ENCODE assay signal across 28 cellular contexts in the genomic region with DNA sequence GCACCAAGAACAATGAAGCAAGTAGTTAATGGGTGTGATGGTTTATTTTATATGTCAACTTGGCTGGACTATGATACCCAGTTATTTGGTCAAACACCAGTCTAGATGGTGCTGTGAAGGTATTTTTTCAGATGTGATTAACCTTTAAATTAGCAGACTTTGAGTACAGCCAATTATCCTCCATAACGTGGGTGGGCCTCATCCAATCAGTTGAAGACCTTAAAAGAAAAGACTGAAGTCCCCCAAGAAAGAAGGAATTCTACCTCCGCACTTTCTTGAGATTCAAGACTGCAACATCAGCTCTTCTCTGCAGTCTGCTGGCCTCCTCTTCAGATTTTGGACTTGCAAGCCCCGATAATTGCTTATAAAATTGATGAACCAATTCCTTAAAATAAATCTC.
"Had no signal": no experiment of that assay in that cellular context is flagged by ENCODE, and none has a peak within 500 bp of the region (broad histone marks: within the 10 kb centered on the region; RNA-seq: fewer than 3 reads in every experiment).

No MANE protein-coding gene starts in this region.

- H3K9me3 Mint-ChIP-seq: stimulated activated naive CD8-positive, alpha-beta T cell treated with anti-CD3 and anti-CD28 coated beads, Interleukin-15, Interleukin-2, amounts not matched to agents 100 ng/mL and 50 ng/mL, for 24 hours; type B pancreatic cell had no signal

- H3K27ac ChIP-seq: stomach, suprapubic skin, testis, thoracic aorta, thyroid gland, tibial artery, tibial nerve, transverse colon, upper lobe of left lung, upper lobe of right lung, uterus, vagina had no signal

- H3K4me3 ChIP-seq: stomach, suprapubic skin, testis, thoracic aorta, thyroid gland, tibial artery, tibial nerve, transverse colon, upper lobe of left lung, upper lobe of right lung, uterus, vagina had no signal

- H3K27ac Mint-ChIP-seq: stimulated activated effector memory CD8-positive, alpha-beta T cell treated with anti-CD3 and anti-CD28 coated beads, Interleukin-12 subunit alpha, Interleukin-12 subunit beta, amount 100 ng/mL, for 72 hours; stimulated activated memory B cell treated with anti-CD40 and anti-IgM and Interleukin-4, amounts not matched to agents 10 μg/mL and 1 μg/mL and 100 μg/mL, for 72 hours; stimulated activated naive B cell treated with anti-CD40 and anti-IgM and Interleukin-4, amounts not matched to agents 10 μg/mL and 1 μg/mL and 100 μg/mL, for 72 hours; stimulated activated naive CD8-positive, alpha-beta T cell treated with anti-CD3 and anti-CD28 coated beads, Interleukin-15, amount 100 ng/mL, for 72 hours; stimulated activated naive CD8-positive, alpha-beta T cell treated with anti-CD3 and anti-CD28 coated beads, Interleukin-15, Interleukin-2, amounts not matched to agents 100 ng/mL and 50 ng/mL, for 24 hours; type B pancreatic cell had no signal

- ATAC-seq: stimulated activated effector memory CD8-positive, alpha-beta T cell treated with anti-CD3 and anti-CD28 coated beads, Interleukin-12 subunit alpha, Interleukin-12 subunit beta, amount 100 ng/mL, for 72 hours; stimulated activated memory B cell treated with anti-CD40 and anti-IgM and Interleukin-4, amounts not matched to agents 10 μg/mL and 1 μg/mL and 100 μg/mL, for 72 hours; stimulated activated naive B cell treated with anti-CD40 and anti-IgM and Interleukin-4, amounts not matched to agents 10 μg/mL and 1 μg/mL and 100 μg/mL, for 72 hours; stimulated activated naive CD8-positive, alpha-beta T cell treated with anti-CD3 and anti-CD28 coated beads, Interleukin-15, amount 100 ng/mL, for 72 hours; upper lobe of right lung had no signal

- H3K4me1 Mint-ChIP-seq: stimulated activated effector memory CD8-positive, alpha-beta T cell treated with anti-CD3 and anti-CD28 coated beads, Interleukin-12 subunit alpha, Interleukin-12 subunit beta, amount 100 ng/mL, for 72 hours; stimulated activated memory B cell treated with anti-CD40 and anti-IgM and Interleukin-4, amounts not matched to agents 10 μg/mL and 1 μg/mL and 100 μg/mL, for 72 hours; stimulated activated naive B cell treated with anti-CD40 and anti-IgM and Interleukin-4, amounts not matched to agents 10 μg/mL and 1 μg/mL and 100 μg/mL, for 72 hours; stimulated activated naive CD8-positive, alpha-beta T cell treated with anti-CD3 and anti-CD28 coated beads, Interleukin-15, amount 100 ng/mL, for 72 hours had no signal

- H3K27me3 Mint-ChIP-seq: stimulated activated memory B cell treated with anti-CD40 and anti-IgM and Interleukin-4, amounts not matched to agents 10 μg/mL and 1 μg/mL and 100 μg/mL, for 72 hours; stimulated activated naive CD8-positive, alpha-beta T cell treated with anti-CD3 and anti-CD28 coated beads, Interleukin-15, amount 100 ng/mL, for 72 hours had no signal

- H3K4me1 ChIP-seq: stomach, suprapubic skin, testis, thyroid gland, tibial artery, tibial nerve, transverse colon, upper lobe of left lung, upper lobe of right lung, uterus, vagina had no signal

- H3K9me3 ChIP-seq: suprapubic skin, testis, thoracic aorta, thyroid gland, tibial artery, transverse colon, upper lobe of left lung, upper lobe of right lung, uterus, vagina had no signal

- DNase-seq: stimulated activated CD4-positive, alpha-beta T cell treated with anti-CD3 and anti-CD28 coated beads, Interleukin-2, amount 100 ng/mL, for 48 hours; stimulated activated CD4-positive, alpha-beta T cell treated with anti-CD3 and anti-CD28 coated beads, Interleukin-4, amount 100 ng/mL, for 1 hour; stimulated activated CD4-positive, alpha-beta T cell treated with anti-CD3 and anti-CD28 coated beads, Interleukin-4, amount 100 ng/mL, for 24 hours; stimulated activated CD4-positive, alpha-beta T cell treated with anti-CD3 and anti-CD28 coated beads, Interleukin-4, amount 100 ng/mL, for 4 hours; stimulated activated CD8-positive, alpha-beta memory T cell treated with anti-CD3 and anti-CD28 coated beads, Interleukin-4, amount 100 ng/mL, for 48 hours; stimulated activated naive B cell treated with anti-CD40 and anti-IgM and Interleukin-4, amounts not matched to agents 10 μg/mL and 1 μg/mL and 100 μg/mL, for 72 hours; stimulated activated naive CD4-positive, alpha-beta T cell; stimulated activated naive CD4-positive, alpha-beta T cell treated with Interleukin-2 at 50 U/mL for 16 hours; stimulated activated naive CD8-positive, alpha-beta T cell treated with anti-CD3 and anti-CD28 coated beads, Interleukin-15, amount 100 ng/mL, for 72 hours; stimulated activated naive CD8-positive, alpha-beta T cell treated with anti-CD3 and anti-CD28 coated beads, Interleukin-15, Interleukin-2, amounts not matched to agents 100 U/mL and 50 U/mL, for 24 hours; stomach; substantia nigra; testis; thyroid gland; tibial artery; transverse colon; trophoblast cell; upper lobe of right lung; uterus had no signal

- H3K27me3 ChIP-seq: stomach, suprapubic skin, testis, thyroid gland, tibial artery, tibial nerve, transverse colon, upper lobe of left lung, uterus, vagina had no signal

- H3K36me3 Mint-ChIP-seq: stimulated activated effector memory CD8-positive, alpha-beta T cell treated with anti-CD3 and anti-CD28 coated beads, Interleukin-12 subunit alpha, Interleukin-12 subunit beta, amount 100 ng/mL, for 72 hours; stimulated activated memory B cell treated with anti-CD40 and anti-IgM and Interleukin-4, amounts not matched to agents 10 μg/mL and 1 μg/mL and 100 μg/mL, for 72 hours; stimulated activated naive B cell treated with anti-CD40 and anti-IgM and Interleukin-4, amounts not matched to agents 10 μg/mL and 1 μg/mL and 100 μg/mL, for 72 hours; type B pancreatic cell had no signal

- H3K36me3 ChIP-seq: stomach, suprapubic skin, thoracic aorta, thyroid gland, tibial artery, tibial nerve, transverse colon, upper lobe of left lung, upper lobe of right lung, uterus, vagina had no signal

- H3K4me3 Mint-ChIP-seq: stimulated activated effector memory CD8-positive, alpha-beta T cell treated with anti-CD3 and anti-CD28 coated beads, Interleukin-12 subunit alpha, Interleukin-12 subunit beta, amount 100 ng/mL, for 72 hours; stimulated activated memory B cell treated with anti-CD40 and anti-IgM and Interleukin-4, amounts not matched to agents 10 μg/mL and 1 μg/mL and 100 μg/mL, for 72 hours; stimulated activated naive B cell treated with anti-CD40 and anti-IgM and Interleukin-4, amounts not matched to agents 10 μg/mL and 1 μg/mL and 100 μg/mL, for 72 hours; stimulated activated naive CD8-positive, alpha-beta T cell treated with anti-CD3 and anti-CD28 coated beads, Interleukin-15, amount 100 ng/mL, for 72 hours; stimulated activated naive CD8-positive, alpha-beta T cell treated with anti-CD3 and anti-CD28 coated beads, Interleukin-15, Interleukin-2, amounts not matched to agents 100 ng/mL and 50 ng/mL, for 24 hours; type B pancreatic cell had no signal
